Comparison of ENCODE assay signal across 27 cellular contexts in genomic region chr2:140683658-140684057, GRCh38.
"Had no signal": no experiment of that assay in that cellular context is flagged by ENCODE, and none has a peak within 500 bp of the region (broad histone marks: within the 10 kb centered on the region; RNA-seq: fewer than 3 reads in every experiment).

No MANE protein-coding gene starts in this region.

- H3K27ac ChIP-seq: pancreas, psoas muscle, right lobe of liver, sigmoid colon, suprapubic skin, testis, tibial artery, transverse colon, upper lobe of left lung, vagina had no signal

- H3K4me1 Mint-ChIP-seq: naive B cell; naive thymus-derived CD8-positive, alpha-beta T cell; neural crest cell; stimulated activated effector memory CD8-positive, alpha-beta T cell treated with anti-CD3 and anti-CD28 coated beads, Interleukin-12 subunit alpha, Interleukin-12 subunit beta, amount 100 ng/mL, for 72 hours; stimulated activated naive CD8-positive, alpha-beta T cell treated with anti-CD3 and anti-CD28 coated beads, Interleukin-15, amount 100 ng/mL, for 72 hours had no signal

- ATAC-seq: naive thymus-derived CD8-positive, alpha-beta T cell; natural killer cell treated with Interleukin-12 subunit alpha and Interleukin-12 subunit beta and Interleukin-15 and Interleukin-18, amount 100 ng/mL, for 72 hours; pancreas; psoas muscle; right cardiac atrium; right lobe of liver; stimulated activated effector memory CD8-positive, alpha-beta T cell treated with anti-CD3 and anti-CD28 coated beads, Interleukin-12 subunit alpha, Interleukin-12 subunit beta, amount 100 ng/mL, for 72 hours; stimulated activated naive CD8-positive, alpha-beta T cell treated with anti-CD3 and anti-CD28 coated beads, Interleukin-15, amount 100 ng/mL, for 72 hours; stimulated activated naive CD8-positive, alpha-beta T cell treated with anti-CD3 and anti-CD28 coated beads, Interleukin-15, Interleukin-2, amounts not matched to agents 100 U/mL and 50 U/mL, for 24 hours had no signal

- H3K36me3 ChIP-seq: pancreas, right lobe of liver, sigmoid colon, suprapubic skin, tibial artery, transverse colon, upper lobe of left lung, vagina had no signal

- H3K27me3 Mint-ChIP-seq: naive B cell; naive thymus-derived CD8-positive, alpha-beta T cell; natural killer cell treated with Interleukin-12 subunit alpha and Interleukin-12 subunit beta and Interleukin-15 and Interleukin-18, amount 100 ng/mL, for 72 hours; progenitor cell of endocrine pancreas; stimulated activated naive CD8-positive, alpha-beta T cell treated with anti-CD3 and anti-CD28 coated beads, Interleukin-15, amount 100 ng/mL, for 72 hours had no signal

- H3K4me3 Mint-ChIP-seq: naive B cell; naive thymus-derived CD8-positive, alpha-beta T cell; natural killer cell treated with Interleukin-12 subunit alpha and Interleukin-12 subunit beta and Interleukin-15 and Interleukin-18, amount 100 ng/mL, for 72 hours; nephron progenitor cell; neural crest cell; stimulated activated effector memory CD8-positive, alpha-beta T cell treated with anti-CD3 and anti-CD28 coated beads, Interleukin-12 subunit alpha, Interleukin-12 subunit beta, amount 100 ng/mL, for 72 hours; stimulated activated naive CD8-positive, alpha-beta T cell treated with anti-CD3 and anti-CD28 coated beads, Interleukin-15, amount 100 ng/mL, for 72 hours had no signal

- H3K27me3 ChIP-seq: pancreas, right lobe of liver, sigmoid colon, suprapubic skin, testis, tibial artery, transverse colon, upper lobe of left lung, vagina had no signal

- H3K9me3 Mint-ChIP-seq: nephron progenitor cell, neural crest cell had no signal

- H3K36me3 Mint-ChIP-seq: naive B cell; naive thymus-derived CD8-positive, alpha-beta T cell; natural killer cell treated with Interleukin-12 subunit alpha and Interleukin-12 subunit beta and Interleukin-15 and Interleukin-18, amount 100 ng/mL, for 72 hours; stimulated activated effector memory CD8-positive, alpha-beta T cell treated with anti-CD3 and anti-CD28 coated beads, Interleukin-12 subunit alpha, Interleukin-12 subunit beta, amount 100 ng/mL, for 72 hours had no signal

- H3K27ac Mint-ChIP-seq: naive B cell; naive thymus-derived CD8-positive, alpha-beta T cell; natural killer cell treated with Interleukin-12 subunit alpha and Interleukin-12 subunit beta and Interleukin-15 and Interleukin-18, amount 100 ng/mL, for 72 hours; nephron progenitor cell; progenitor cell of endocrine pancreas; stimulated activated effector memory CD8-positive, alpha-beta T cell treated with anti-CD3 and anti-CD28 coated beads, Interleukin-12 subunit alpha, Interleukin-12 subunit beta, amount 100 ng/mL, for 72 hours; stimulated activated naive CD8-positive, alpha-beta T cell treated with anti-CD3 and anti-CD28 coated beads, Interleukin-15, amount 100 ng/mL, for 72 hours had no signal

- DNase-seq: naive B cell; naive thymus-derived CD8-positive, alpha-beta T cell; nephron progenitor cell; occipital lobe; psoas muscle; right lobe of liver; sigmoid colon; small intestine; stimulated activated CD4-positive, alpha-beta T cell treated with anti-CD3 and anti-CD28 coated beads, Interleukin-15, amount 100 ng/mL, for 24 hours; stimulated activated CD4-positive, alpha-beta T cell treated with anti-CD3 and anti-CD28 coated beads, Interleukin-2, amount 100 ng/mL, for 24 hours; stimulated activated CD4-positive, alpha-beta T cell treated with anti-CD3 and anti-CD28 coated beads, Interleukin-2, amount 100 ng/mL, for 48 hours; stimulated activated CD4-positive, alpha-beta T cell treated with anti-CD3 and anti-CD28 coated beads, Interleukin-4, amount 100 ng/mL, for 24 hours; stimulated activated naive CD4-positive, alpha-beta T cell; stimulated activated naive CD8-positive, alpha-beta T cell treated with anti-CD3 and anti-CD28 coated beads, Interleukin-15, amount 100 ng/mL, for 72 hours; stimulated activated naive CD8-positive, alpha-beta T cell treated with anti-CD3 and anti-CD28 coated beads, Interleukin-15, Interleukin-2, amounts not matched to agents 100 U/mL and 50 U/mL, for 24 hours; testis; tibial artery; transverse colon had no signal

- H3K4me1 ChIP-seq: pancreas, psoas muscle, right lobe of liver, sigmoid colon, suprapubic skin, testis, tibial artery, transverse colon, upper lobe of left lung, vagina had no signal

- H3K9me3 ChIP-seq: pancreas, psoas muscle, right lobe of liver, sigmoid colon, suprapubic skin, testis, tibial artery, transverse colon, upper lobe of left lung, vagina had no signal

- H3K4me3 ChIP-seq: pancreas, psoas muscle, right lobe of liver, sigmoid colon, suprapubic skin, testis, tibial artery, transverse colon, upper lobe of left lung, vagina had no signal
